In the genomic region with DNA sequence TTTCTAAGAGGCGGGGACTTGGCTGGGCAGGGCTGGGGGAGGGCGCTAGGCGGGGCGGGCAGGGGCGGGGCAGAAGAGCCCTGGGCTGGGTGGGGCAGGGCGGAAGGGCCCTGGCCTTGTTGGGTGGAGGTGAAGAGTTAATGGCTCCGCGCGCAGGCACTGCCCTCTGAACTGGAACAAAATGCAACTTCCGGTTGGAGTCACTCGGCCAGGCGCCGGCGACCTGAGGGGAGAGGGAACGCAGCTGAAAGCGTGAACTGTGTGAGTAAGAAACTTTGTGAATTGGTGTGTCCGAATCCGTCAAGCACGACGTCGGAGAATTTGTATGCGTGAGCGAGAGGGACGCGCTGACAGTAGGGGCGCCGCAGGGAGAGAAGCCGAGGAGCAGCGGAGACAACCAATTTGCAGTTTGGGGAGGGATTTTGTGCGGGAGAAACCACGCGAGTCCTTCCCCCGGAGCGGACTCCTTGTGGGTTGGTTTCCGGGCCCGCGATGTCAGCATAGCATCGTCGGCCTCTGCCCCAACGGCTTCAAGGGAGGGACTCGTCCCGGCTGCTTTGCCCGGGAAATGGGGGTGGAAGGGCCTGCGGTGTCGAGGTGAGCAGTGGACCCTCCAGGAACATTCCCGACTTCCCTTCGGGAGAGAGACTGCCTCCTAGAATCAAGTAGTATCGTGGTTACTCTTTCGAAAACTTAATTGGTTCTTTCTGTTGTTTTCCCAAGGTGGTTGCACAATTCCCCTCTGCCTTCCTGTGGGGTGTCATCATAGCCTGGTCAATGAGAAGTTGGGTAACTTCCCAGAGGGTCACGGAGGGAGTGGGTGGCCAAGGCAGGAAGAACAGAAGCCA, we compare ENCODE assay signal across 8 cellular contexts. TPM values are rescaled to one million over a fixed set of nuclear protein-coding genes. Genes with fewer than 3 reads are reported as not detected.
A peak's percentile ranks its signal among the peaks of the same experiment; 100 is the strongest.
DNase-seq lines count a peak whose midpoint lies in the region; ATAC-seq and TF ChIP-seq lines count a peak whose summit lies in the region.

TSS of gene TANK (plus strand) at position 203 of the 848 bp plus-strand sequence. CDS start 19,235 bp downstream, outside the sequence.

- H3K4me3 ChIP-seq in AG10803 (ENCODE audit: low read length) (peak within 1 kb of the TSS; percentile 96), kidney epithelial cell (ENCODE audit: low read depth, low read length) (peak within 1 kb of the TSS; percentile 66)

- ATAC-seq in GM19035 (IDR thresholded peaks at IDR 0.05; ENCODE audit: unreplicated experiment) (peak; percentile 89), HG03354 (IDR thresholded peaks at IDR 0.05; ENCODE audit: poor library complexity, severe bottlenecking, unreplicated experiment) (peak; percentile 92)

- peak; percentile 99 for DNase-seq in AG10803 (ENCODE audit: low read depth)
- DNase-seq in NCI-H510A (lab: John Stamatoyannopoulos, UW) = peak; percentile 89
- peak; percentile 83 for DNase-seq in activated CD4-positive, alpha-beta T cell treated with anti-CD3 and anti-CD28 coated beads for 1 hour
- peak; percentile 92 for DNase-seq in cerebellum (ENCODE audit: low spot score)
- peak; percentile 88 for DNase-seq in kidney epithelial cell (ENCODE audit: low read depth)
- peak; percentile 84 to 91 for DNase-seq in stimulated activated CD4-positive, alpha-beta T cell treated with anti-CD3 and anti-CD28 coated beads, Interleukin-15, amount 100 ng/mL, for 48 hours (ENCODE audit: low read depth in 2 of 2)

- H3K36me3 ChIP-seq in kidney epithelial cell (ENCODE audit: control insufficient read depth, insufficient read depth, low read length) = no peaks in the 10 kb centered on the region

- TF ChIP-seq CTCF in AG10803 (conservative IDR thresholded peaks at IDR 0.05; ENCODE audit: low read length) (no peak), kidney epithelial cell (IDR thresholded peaks at IDR 0.05; ENCODE audit: insufficient read depth, low read length, poor library complexity, severe bottlenecking) (no peak)

- no peaks in the 10 kb centered on the region for H3K27me3 ChIP-seq in kidney epithelial cell (ENCODE audit: control insufficient read depth, insufficient read depth, low read length)

RNA-seq across cellular contexts. Expression of gene TANK, which starts in this region (rescaled TPM):
- total RNA-seq in cerebellum (64.1 TPM), kidney epithelial cell (33.6 and 43.1 TPM in 2 replicates)

Comparison
In these comparisons a context has a peak if more than half of its experiments do, and no peak if none do; other contexts are left out.
1. Peak in every context shown above with its lines: DNase-seq, ATAC-seq and H3K4me3 ChIP-seq.